ENCODE assay signal across 1 cellular context in the genomic region with DNA sequence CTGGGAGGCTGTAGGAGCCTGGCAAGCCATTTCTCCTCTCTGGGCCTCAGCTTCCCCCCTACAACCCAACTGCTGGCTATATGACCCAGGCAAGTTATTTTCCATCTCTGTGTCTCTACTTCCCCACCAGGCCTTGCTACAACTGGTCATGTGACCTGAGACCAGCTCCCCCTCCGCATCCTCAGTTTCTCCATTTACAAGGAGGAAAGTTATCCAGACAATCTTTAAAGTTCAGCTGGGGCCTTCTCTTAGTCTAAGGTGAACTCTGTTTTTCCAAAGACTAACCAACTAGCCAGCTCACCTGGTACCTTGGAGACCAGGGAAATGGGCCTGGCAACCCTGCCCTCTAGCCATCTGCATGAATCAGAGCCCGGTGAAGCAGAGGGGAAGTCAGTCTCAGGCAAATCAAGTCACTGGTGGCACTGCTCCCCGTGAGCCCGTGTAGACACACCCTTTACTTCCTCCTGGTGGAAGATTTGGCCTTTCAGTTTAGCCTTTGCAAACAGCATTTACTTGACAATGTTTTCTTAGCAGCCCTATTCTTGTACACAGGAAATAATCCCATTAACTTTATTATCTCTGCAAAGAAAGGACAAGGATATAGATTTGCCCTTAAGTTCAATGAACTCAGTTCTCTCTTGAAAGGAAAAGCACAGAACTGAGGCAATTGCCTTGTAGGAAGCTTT.
A peak's percentile ranks its signal among the peaks of the same experiment; 100 is the strongest.
TF ChIP-seq lines count a peak whose summit lies in the region.

No MANE protein-coding gene starts in this region.

TF ChIP-seq in HepG2, 621 proteins besides CTCF, POLR2A, EP300 and RAD21 (continued from another document and continues in another):
- TF ChIP-seq, protein P1, sequence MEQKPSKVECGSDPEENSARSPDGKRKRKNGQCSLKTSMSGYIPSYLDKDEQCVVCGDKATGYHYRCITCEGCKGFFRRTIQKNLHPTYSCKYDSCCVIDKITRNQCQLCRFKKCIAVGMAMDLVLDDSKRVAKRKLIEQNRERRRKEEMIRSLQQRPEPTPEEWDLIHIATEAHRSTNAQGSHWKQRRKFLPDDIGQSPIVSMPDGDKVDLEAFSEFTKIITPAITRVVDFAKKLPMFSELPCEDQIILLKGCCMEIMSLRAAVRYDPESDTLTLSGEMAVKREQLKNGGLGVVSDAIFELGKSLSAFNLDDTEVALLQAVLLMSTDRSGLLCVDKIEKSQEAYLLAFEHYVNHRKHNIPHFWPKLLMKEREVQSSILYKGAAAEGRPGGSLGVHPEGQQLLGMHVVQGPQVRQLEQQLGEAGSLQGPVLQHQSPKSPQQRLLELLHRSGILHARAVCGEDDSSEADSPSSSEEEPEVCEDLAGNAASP (CRISPR knock-in tag; IDR thresholded peaks at IDR 0.05; ENCODE audit: borderline replicate concordance): no peak
- TF ChIP-seq KAT2B (IDR thresholded peaks at IDR 0.05; ENCODE audit: borderline replicate concordance, low read depth, low read length): no peak
- TF ChIP-seq, protein P2, sequence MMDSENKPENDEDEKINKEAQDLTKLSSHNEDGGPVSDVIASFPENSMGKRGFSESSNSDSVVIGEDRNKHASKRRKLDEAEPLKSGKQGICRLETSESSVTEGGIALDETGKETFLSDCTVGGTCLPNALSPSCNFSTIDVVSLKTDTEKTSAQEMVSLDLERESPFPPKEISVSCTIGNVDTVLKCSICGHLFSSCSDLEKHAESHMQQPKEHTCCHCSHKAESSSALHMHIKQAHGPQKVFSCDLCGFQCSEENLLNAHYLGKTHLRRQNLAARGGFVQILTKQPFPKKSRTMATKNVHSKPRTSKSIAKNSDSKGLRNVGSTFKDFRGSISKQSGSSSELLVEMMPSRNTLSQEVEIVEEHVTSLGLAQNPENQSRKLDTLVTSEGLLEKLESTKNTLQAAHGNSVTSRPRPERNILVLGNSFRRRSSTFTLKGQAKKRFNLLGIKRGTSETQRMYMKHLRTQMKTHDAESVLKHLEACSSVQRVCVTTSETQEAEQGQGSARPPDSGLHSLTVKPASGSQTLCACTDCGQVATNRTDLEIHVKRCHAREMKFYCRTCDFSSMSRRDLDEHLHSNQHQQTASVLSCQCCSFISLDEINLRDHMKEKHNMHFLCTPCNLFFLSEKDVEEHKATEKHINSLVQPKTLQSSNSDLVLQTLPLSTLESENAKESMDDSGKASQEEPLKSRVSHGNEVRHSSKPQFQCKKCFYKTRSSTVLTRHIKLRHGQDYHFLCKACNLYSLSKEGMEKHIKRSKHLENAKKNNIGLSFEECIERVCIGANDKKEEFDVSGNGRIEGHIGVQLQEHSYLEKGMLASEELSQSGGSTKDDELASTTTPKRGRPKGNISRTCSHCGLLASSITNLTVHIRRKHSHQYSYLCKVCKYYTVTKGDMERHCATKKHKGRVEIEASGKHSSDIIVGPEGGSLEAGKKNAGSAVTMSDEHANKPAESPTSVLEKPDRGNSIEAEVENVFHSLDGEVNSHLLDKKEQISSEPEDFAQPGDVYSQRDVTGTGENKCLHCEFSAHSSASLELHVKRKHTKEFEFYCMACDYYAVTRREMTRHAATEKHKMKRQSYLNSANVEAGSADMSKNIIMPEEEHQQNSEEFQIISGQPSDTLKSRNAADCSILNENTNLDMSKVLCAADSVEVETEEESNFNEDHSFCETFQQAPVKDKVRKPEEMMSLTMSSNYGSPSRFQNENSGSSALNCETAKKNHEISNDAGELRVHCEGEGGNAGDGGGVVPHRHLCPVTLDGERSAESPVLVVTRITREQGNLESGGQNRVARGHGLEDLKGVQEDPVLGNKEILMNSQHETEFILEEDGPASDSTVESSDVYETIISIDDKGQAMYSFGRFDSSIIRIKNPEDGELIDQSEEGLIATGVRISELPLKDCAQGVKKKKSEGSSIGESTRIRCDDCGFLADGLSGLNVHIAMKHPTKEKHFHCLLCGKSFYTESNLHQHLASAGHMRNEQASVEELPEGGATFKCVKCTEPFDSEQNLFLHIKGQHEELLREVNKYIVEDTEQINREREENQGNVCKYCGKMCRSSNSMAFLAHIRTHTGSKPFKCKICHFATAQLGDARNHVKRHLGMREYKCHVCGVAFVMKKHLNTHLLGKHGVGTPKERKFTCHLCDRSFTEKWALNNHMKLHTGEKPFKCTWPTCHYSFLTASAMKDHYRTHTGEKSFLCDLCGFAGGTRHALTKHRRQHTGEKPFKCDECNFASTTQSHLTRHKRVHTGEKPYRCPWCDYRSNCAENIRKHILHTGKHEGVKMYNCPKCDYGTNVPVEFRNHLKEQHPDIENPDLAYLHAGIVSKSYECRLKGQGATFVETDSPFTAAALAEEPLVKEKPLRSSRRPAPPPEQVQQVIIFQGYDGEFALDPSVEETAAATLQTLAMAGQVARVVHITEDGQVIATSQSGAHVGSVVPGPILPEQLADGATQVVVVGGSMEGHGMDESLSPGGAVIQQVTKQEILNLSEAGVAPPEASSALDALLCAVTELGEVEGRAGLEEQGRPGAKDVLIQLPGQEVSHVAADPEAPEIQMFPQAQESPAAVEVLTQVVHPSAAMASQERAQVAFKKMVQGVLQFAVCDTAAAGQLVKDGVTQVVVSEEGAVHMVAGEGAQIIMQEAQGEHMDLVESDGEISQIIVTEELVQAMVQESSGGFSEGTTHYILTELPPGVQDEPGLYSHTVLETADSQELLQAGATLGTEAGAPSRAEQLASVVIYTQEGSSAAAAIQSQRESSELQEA (CRISPR knock-in tag; IDR thresholded peaks at IDR 0.05; ENCODE audit: not compliant biosample characterization): no peak
- TF ChIP-seq ZNF672 (CRISPR knock-in tag; IDR thresholded peaks at IDR 0.05): no peak
- TF ChIP-seq NRL (CRISPR knock-in tag; IDR thresholded peaks at IDR 0.05; ENCODE audit: borderline replicate concordance): no peak
- no peak for TF ChIP-seq ZNF451 (CRISPR knock-in tag; IDR thresholded peaks at IDR 0.05)
- no peak for TF ChIP-seq ZNF761 (CRISPR knock-in tag; conservative IDR thresholded peaks at IDR 0.05)
- TF ChIP-seq ZNF879 (CRISPR knock-in tag; IDR thresholded peaks at IDR 0.05): no peak
- no peak for TF ChIP-seq ARNT2 (CRISPR knock-in tag; IDR thresholded peaks at IDR 0.05; ENCODE audit: low read depth)
- no peak for TF ChIP-seq THAP11 (CRISPR knock-in tag; IDR thresholded peaks at IDR 0.05)
- TF ChIP-seq TGIF2 (CRISPR knock-in tag; IDR thresholded peaks at IDR 0.05): no peak
- TF ChIP-seq KAT8 (CRISPR knock-in tag; IDR thresholded peaks at IDR 0.05): no peak
- no peak for TF ChIP-seq ZSCAN25 (CRISPR knock-in tag; IDR thresholded peaks at IDR 0.05)
- no peak for TF ChIP-seq SP5 (CRISPR knock-in tag; IDR thresholded peaks at IDR 0.05; ENCODE audit: borderline replicate concordance, low read depth)
- TF ChIP-seq ZNF775 (CRISPR knock-in tag; IDR thresholded peaks at IDR 0.05; ENCODE audit: borderline replicate concordance): no peak
- TF ChIP-seq MEIS1 (CRISPR knock-in tag; IDR thresholded peaks at IDR 0.05; ENCODE audit: borderline replicate concordance): no peak
- TF ChIP-seq, protein P3, sequence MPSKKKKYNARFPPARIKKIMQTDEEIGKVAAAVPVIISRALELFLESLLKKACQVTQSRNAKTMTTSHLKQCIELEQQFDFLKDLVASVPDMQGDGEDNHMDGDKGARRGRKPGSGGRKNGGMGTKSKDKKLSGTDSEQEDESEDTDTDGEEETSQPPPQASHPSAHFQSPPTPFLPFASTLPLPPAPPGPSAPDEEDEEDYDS (CRISPR knock-in tag; IDR thresholded peaks at IDR 0.05): no peak
- TF ChIP-seq ESRRA (CRISPR knock-in tag; IDR thresholded peaks at IDR 0.05; ENCODE audit: low read depth): no peak
- TF ChIP-seq ZSCAN30 (CRISPR knock-in tag; IDR thresholded peaks at IDR 0.05): no peak
- TF ChIP-seq RXRB (CRISPR knock-in tag; IDR thresholded peaks at IDR 0.05; ENCODE audit: borderline replicate concordance): peak; percentile 70
- no peak for TF ChIP-seq GFI1 (CRISPR knock-in tag; IDR thresholded peaks at IDR 0.05; ENCODE audit: borderline replicate concordance)
- TF ChIP-seq, protein P4, sequence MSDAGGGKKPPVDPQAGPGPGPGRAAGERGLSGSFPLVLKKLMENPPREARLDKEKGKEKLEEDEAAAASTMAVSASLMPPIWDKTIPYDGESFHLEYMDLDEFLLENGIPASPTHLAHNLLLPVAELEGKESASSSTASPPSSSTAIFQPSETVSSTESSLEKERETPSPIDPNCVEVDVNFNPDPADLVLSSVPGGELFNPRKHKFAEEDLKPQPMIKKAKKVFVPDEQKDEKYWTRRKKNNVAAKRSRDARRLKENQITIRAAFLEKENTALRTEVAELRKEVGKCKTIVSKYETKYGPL (CRISPR knock-in tag; IDR thresholded peaks at IDR 0.05): no peak
- no peak for TF ChIP-seq SNRNP70 (IDR thresholded peaks at IDR 0.05; ENCODE audit: low read depth, low read length)
- TF ChIP-seq MBD4 (IDR thresholded peaks at IDR 0.05; ENCODE audit: borderline replicate concordance, low read length): no peak
- no peak for TF ChIP-seq ZNF317 (CRISPR knock-in tag; IDR thresholded peaks at IDR 0.05)
- no peak for TF ChIP-seq ATF7 (IDR thresholded peaks at IDR 0.05)
- TF ChIP-seq ATF7 (CRISPR knock-in tag; IDR thresholded peaks at IDR 0.05): no peak
- no peak for TF ChIP-seq CENPX (CRISPR knock-in tag; IDR thresholded peaks at IDR 0.05)
- TF ChIP-seq, protein P5, sequence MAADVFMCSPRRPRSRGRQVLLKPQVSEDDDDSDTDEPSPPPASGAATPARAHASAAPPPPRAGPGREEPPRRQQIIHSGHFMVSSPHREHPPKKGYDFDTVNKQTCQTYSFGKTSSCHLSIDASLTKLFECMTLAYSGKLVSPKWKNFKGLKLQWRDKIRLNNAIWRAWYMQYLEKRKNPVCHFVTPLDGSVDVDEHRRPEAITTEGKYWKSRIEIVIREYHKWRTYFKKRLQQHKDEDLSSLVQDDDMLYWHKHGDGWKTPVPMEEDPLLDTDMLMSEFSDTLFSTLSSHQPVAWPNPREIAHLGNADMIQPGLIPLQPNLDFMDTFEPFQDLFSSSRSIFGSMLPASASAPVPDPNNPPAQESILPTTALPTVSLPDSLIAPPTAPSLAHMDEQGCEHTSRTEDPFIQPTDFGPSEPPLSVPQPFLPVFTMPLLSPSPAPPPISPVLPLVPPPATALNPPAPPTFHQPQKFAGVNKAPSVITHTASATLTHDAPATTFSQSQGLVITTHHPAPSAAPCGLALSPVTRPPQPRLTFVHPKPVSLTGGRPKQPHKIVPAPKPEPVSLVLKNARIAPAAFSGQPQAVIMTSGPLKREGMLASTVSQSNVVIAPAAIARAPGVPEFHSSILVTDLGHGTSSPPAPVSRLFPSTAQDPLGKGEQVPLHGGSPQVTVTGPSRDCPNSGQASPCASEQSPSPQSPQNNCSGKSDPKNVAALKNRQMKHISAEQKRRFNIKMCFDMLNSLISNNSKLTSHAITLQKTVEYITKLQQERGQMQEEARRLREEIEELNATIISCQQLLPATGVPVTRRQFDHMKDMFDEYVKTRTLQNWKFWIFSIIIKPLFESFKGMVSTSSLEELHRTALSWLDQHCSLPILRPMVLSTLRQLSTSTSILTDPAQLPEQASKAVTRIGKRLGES (CRISPR knock-in tag; IDR thresholded peaks at IDR 0.05; ENCODE audit: borderline replicate concordance): no peak
- TF ChIP-seq, protein P6, sequence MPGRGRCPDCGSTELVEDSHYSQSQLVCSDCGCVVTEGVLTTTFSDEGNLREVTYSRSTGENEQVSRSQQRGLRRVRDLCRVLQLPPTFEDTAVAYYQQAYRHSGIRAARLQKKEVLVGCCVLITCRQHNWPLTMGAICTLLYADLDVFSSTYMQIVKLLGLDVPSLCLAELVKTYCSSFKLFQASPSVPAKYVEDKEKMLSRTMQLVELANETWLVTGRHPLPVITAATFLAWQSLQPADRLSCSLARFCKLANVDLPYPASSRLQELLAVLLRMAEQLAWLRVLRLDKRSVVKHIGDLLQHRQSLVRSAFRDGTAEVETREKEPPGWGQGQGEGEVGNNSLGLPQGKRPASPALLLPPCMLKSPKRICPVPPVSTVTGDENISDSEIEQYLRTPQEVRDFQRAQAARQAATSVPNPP (CRISPR knock-in tag; IDR thresholded peaks at IDR 0.05): no peak
- TF ChIP-seq FOXP1 (IDR thresholded peaks at IDR 0.05): no peak
- peak; percentile 65; the same call in 1 of the 2 replicates for TF ChIP-seq FOXP1 (CRISPR knock-in tag; IDR thresholded peaks at IDR 0.05)
- no peak for TF ChIP-seq SRY (CRISPR knock-in tag; IDR thresholded peaks at IDR 0.05)
- no peak for TF ChIP-seq ZNF432 (CRISPR knock-in tag; IDR thresholded peaks at IDR 0.05; ENCODE audit: borderline replicate concordance)
- TF ChIP-seq SRSF4 (IDR thresholded peaks at IDR 0.05; ENCODE audit: low read depth, low read length, poor library complexity, severe bottlenecking): no peak
- TF ChIP-seq MED8 (CRISPR knock-in tag; IDR thresholded peaks at IDR 0.05; ENCODE audit: insufficient replicate concordance): peak; percentile 1
- no peak for TF ChIP-seq PCBP1 (IDR thresholded peaks at IDR 0.05; ENCODE audit: borderline replicate concordance, low read depth, low read length)
- 0 out of 2 replicates have a peak, but pooled peaks have one; percentile 44 for TF ChIP-seq ZSCAN29 (CRISPR knock-in tag; conservative IDR thresholded peaks at IDR 0.05)
- TF ChIP-seq, protein P7, sequence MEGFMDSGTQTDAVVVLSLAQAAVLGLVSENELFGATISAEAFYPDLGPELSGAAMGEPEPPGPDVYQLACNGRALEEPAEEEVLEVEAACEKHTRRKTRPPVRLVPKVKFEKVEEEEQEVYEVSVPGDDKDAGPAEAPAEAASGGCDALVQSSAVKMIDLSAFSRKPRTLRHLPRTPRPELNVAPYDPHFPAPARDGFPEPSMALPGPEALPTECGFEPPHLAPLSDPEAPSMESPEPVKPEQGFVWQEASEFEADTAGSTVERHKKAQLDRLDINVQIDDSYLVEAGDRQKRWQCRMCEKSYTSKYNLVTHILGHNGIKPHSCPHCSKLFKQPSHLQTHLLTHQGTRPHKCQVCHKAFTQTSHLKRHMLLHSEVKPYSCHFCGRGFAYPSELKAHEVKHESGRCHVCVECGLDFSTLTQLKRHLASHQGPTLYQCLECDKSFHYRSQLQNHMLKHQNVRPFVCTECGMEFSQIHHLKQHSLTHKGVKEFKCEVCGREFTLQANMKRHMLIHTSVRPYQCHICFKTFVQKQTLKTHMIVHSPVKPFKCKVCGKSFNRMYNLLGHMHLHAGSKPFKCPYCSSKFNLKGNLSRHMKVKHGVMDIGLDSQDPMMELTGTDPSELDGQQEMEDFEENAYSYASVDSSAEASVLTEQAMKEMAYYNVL (CRISPR knock-in tag; IDR thresholded peaks at IDR 0.05; ENCODE audit: borderline replicate concordance): no peak
- TF ChIP-seq BRCA1 (CRISPR knock-in tag; IDR thresholded peaks at IDR 0.05): no peak
- TF ChIP-seq, protein P8, sequence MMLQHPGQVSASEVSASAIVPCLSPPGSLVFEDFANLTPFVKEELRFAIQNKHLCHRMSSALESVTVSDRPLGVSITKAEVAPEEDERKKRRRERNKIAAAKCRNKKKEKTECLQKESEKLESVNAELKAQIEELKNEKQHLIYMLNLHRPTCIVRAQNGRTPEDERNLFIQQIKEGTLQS (CRISPR knock-in tag; IDR thresholded peaks at IDR 0.05): no peak
- no peak for TF ChIP-seq ELF1 (CRISPR knock-in tag; IDR thresholded peaks at IDR 0.05)
- TF ChIP-seq, protein P9, sequence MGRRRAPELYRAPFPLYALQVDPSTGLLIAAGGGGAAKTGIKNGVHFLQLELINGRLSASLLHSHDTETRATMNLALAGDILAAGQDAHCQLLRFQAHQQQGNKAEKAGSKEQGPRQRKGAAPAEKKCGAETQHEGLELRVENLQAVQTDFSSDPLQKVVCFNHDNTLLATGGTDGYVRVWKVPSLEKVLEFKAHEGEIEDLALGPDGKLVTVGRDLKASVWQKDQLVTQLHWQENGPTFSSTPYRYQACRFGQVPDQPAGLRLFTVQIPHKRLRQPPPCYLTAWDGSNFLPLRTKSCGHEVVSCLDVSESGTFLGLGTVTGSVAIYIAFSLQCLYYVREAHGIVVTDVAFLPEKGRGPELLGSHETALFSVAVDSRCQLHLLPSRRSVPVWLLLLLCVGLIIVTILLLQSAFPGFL (CRISPR knock-in tag; IDR thresholded peaks at IDR 0.05): no peak
- TF ChIP-seq RBAK (CRISPR knock-in tag; IDR thresholded peaks at IDR 0.05): no peak
